Comparison of ENCODE assay signal across 10 cellular contexts in the genomic region with DNA sequence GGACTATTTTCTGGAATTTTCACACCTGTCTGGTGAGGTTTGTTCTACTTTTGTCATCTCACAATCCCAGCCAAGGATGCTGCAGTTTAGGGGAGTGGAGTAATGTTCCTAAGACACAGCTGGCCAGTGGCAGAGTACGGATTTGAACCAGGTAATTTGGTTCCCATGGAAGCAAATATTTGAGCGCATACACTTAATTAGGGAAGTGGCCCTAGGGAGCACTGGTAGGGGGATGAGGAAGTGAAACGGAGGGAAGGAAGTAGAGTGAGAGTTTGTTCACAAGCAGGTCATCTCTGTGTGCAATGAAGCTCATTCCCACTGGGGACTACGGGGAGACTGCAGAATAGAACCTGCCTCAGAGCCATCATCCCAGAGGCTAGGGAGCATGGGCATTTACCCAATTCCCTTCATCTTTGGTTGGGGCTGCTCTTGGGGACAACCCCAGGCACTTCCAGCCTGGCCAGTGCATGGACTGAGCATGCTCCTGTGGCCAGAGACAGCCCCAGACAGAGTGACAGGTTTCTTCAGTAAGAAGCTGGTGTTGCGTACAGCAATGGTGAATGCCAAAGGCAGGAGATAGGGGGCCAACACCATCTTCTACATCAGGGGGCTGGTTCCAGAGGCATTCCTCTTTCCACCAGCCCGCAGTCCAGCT.
A peak's percentile ranks its signal among the peaks of the same experiment; 100 is the strongest.
DNase-seq lines count a peak whose midpoint lies in the region; ATAC-seq and TF ChIP-seq lines count a peak whose summit lies in the region.
"Had no signal": no experiment of that assay in that cellular context is flagged by ENCODE, and none has a peak within 500 bp of the region (broad histone marks: within the 10 kb centered on the region; RNA-seq: fewer than 3 reads in every experiment).

No MANE protein-coding gene starts in this region.

- POLR2A ChIA-PET in WTC11 (lab: Charles Lee) = no interaction called here

- H3K27me3 Mint-ChIP-seq in WTC11 (ENCODE audit: low read depth) = peaks cover 32% of the 10 kb centered on the region

- H3K4me3 Mint-ChIP-seq in WTC11 = no peak overlapping the region

- ATAC-seq in HG02870 (IDR thresholded peaks at IDR 0.05; ENCODE audit: unreplicated experiment) (peak; percentile 52), WTC11 (no peak)
- ATAC-seq: HCT116 had no signal

- H3K27ac Mint-ChIP-seq in WTC11 = no peak overlapping the region

- H3K36me3 Mint-ChIP-seq in WTC11 = no peaks in the 10 kb centered on the region

- CTCF ChIA-PET in WTC11 (lab: Charles Lee) = no interaction called here

- DNase-seq in GM19238 (ENCODE audit: insufficient read length, low spot score) = peak; percentile 44
- DNase-seq in NOMO-1 treated with dmso at 0.1 percent for 144 hours (lab: John Stamatoyannopoulos, UW; ENCODE audit: unreplicated experiment) = peak; percentile 91
- peak; percentile 81 for DNase-seq in pons (ENCODE audit: low spot score)
- no peak for DNase-seq in EL
- DNase-seq in WTC11 (ENCODE audit: low spot score) = no peak
- DNase-seq in NK-92 treated with Interleukin-12 subunit alpha and Interleukin-12 subunit beta, amount 100 ng/mL, for 24 hours (lab: John Stamatoyannopoulos, UW) = no peak
- DNase-seq: SK-N-SH; stimulated activated CD4-positive, alpha-beta T cell treated with anti-CD3 and anti-CD28 coated beads, Interleukin-1b, Interleukin-23, amount 100 ng/mL, for 48 hours had no signal

- no peak for TF ChIP-seq CTCF in WTC11 (IDR thresholded peaks at IDR 0.05)

- H3K9me3 Mint-ChIP-seq in WTC11 = no peaks in the 10 kb centered on the region

- H3K4me1 Mint-ChIP-seq in WTC11 = peaks cover 21% of the 10 kb centered on the region

TF ChIP-seq in WTC11, 78 proteins besides CTCF, POLR2A, EP300 and RAD21:
- TF ChIP-seq CREB1 (CRISPR knock-in tag; IDR thresholded peaks at IDR 0.05) (no peak), TEAD4 (CRISPR knock-in tag; IDR thresholded peaks at IDR 0.05) (no peak), RELA (CRISPR knock-in tag; IDR thresholded peaks at IDR 0.05; ENCODE audit: borderline replicate concordance) (no peak), ZNF263 (CRISPR knock-in tag; IDR thresholded peaks at IDR 0.05; ENCODE audit: low read depth) (no peak), PREB (CRISPR knock-in tag; IDR thresholded peaks at IDR 0.05; ENCODE audit: borderline replicate concordance) (no peak), NFE2L1 (CRISPR knock-in tag; IDR thresholded peaks at IDR 0.05) (no peak), CBFB (CRISPR knock-in tag; IDR thresholded peaks at IDR 0.05; ENCODE audit: low read depth) (no peak), JUN (CRISPR knock-in tag; IDR thresholded peaks at IDR 0.05) (no peak), ZNF671 (CRISPR knock-in tag; IDR thresholded peaks at IDR 0.05) (no peak), ZNF219 (CRISPR knock-in tag; IDR thresholded peaks at IDR 0.05; ENCODE audit: borderline replicate concordance) (no peak), MYBL2 (CRISPR knock-in tag; IDR thresholded peaks at IDR 0.05) (no peak), ATF2 (CRISPR knock-in tag; IDR thresholded peaks at IDR 0.05; ENCODE audit: borderline replicate concordance, low read depth) (no peak), SOX15 (CRISPR knock-in tag; IDR thresholded peaks at IDR 0.05) (no peak), HMGA2 (CRISPR knock-in tag; IDR thresholded peaks at IDR 0.05) (no peak), NFATC4 (CRISPR knock-in tag; IDR thresholded peaks at IDR 0.05) (no peak), ZMAT4 (CRISPR knock-in tag; IDR thresholded peaks at IDR 0.05) (no peak)
- TF ChIP-seq, protein P1, sequence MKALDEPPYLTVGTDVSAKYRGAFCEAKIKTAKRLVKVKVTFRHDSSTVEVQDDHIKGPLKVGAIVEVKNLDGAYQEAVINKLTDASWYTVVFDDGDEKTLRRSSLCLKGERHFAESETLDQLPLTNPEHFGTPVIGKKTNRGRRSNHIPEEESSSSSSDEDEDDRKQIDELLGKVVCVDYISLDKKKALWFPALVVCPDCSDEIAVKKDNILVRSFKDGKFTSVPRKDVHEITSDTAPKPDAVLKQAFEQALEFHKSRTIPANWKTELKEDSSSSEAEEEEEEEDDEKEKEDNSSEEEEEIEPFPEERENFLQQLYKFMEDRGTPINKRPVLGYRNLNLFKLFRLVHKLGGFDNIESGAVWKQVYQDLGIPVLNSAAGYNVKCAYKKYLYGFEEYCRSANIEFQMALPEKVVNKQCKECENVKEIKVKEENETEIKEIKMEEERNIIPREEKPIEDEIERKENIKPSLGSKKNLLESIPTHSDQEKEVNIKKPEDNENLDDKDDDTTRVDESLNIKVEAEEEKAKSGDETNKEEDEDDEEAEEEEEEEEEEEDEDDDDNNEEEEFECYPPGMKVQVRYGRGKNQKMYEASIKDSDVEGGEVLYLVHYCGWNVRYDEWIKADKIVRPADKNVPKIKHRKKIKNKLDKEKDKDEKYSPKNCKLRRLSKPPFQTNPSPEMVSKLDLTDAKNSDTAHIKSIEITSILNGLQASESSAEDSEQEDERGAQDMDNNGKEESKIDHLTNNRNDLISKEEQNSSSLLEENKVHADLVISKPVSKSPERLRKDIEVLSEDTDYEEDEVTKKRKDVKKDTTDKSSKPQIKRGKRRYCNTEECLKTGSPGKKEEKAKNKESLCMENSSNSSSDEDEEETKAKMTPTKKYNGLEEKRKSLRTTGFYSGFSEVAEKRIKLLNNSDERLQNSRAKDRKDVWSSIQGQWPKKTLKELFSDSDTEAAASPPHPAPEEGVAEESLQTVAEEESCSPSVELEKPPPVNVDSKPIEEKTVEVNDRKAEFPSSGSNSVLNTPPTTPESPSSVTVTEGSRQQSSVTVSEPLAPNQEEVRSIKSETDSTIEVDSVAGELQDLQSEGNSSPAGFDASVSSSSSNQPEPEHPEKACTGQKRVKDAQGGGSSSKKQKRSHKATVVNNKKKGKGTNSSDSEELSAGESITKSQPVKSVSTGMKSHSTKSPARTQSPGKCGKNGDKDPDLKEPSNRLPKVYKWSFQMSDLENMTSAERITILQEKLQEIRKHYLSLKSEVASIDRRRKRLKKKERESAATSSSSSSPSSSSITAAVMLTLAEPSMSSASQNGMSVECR (CRISPR knock-in tag; IDR thresholded peaks at IDR 0.05; ENCODE audit: borderline replicate concordance) = no peak
- TF ChIP-seq, protein P2, sequence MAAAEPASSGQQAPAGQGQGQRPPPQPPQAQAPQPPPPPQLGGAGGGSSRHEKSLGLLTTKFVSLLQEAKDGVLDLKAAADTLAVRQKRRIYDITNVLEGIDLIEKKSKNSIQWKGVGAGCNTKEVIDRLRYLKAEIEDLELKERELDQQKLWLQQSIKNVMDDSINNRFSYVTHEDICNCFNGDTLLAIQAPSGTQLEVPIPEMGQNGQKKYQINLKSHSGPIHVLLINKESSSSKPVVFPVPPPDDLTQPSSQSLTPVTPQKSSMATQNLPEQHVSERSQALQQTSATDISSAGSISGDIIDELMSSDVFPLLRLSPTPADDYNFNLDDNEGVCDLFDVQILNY (CRISPR knock-in tag; IDR thresholded peaks at IDR 0.05) = no peak
- TF ChIP-seq, protein P3, sequence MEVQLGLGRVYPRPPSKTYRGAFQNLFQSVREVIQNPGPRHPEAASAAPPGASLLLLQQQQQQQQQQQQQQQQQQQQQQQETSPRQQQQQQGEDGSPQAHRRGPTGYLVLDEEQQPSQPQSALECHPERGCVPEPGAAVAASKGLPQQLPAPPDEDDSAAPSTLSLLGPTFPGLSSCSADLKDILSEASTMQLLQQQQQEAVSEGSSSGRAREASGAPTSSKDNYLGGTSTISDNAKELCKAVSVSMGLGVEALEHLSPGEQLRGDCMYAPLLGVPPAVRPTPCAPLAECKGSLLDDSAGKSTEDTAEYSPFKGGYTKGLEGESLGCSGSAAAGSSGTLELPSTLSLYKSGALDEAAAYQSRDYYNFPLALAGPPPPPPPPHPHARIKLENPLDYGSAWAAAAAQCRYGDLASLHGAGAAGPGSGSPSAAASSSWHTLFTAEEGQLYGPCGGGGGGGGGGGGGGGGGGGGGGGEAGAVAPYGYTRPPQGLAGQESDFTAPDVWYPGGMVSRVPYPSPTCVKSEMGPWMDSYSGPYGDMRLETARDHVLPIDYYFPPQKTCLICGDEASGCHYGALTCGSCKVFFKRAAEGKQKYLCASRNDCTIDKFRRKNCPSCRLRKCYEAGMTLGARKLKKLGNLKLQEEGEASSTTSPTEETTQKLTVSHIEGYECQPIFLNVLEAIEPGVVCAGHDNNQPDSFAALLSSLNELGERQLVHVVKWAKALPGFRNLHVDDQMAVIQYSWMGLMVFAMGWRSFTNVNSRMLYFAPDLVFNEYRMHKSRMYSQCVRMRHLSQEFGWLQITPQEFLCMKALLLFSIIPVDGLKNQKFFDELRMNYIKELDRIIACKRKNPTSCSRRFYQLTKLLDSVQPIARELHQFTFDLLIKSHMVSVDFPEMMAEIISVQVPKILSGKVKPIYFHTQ (CRISPR knock-in tag; IDR thresholded peaks at IDR 0.05) = no peak

Comparison
In these comparisons a context has a peak if more than half of its experiments do, and no peak if none do; other contexts are left out.
1. DNase-seq: peak in GM19238 (single experiment), NOMO-1 treated with dmso at 0.1 percent for 144 hours (single experiment) and pons (single experiment); none in EL (single experiment), WTC11 (single experiment) and NK-92 treated with Interleukin-12 subunit alpha and Interleukin-12 subunit beta, amount 100 ng/mL, for 24 hours (single experiment).